In the genomic region with DNA sequence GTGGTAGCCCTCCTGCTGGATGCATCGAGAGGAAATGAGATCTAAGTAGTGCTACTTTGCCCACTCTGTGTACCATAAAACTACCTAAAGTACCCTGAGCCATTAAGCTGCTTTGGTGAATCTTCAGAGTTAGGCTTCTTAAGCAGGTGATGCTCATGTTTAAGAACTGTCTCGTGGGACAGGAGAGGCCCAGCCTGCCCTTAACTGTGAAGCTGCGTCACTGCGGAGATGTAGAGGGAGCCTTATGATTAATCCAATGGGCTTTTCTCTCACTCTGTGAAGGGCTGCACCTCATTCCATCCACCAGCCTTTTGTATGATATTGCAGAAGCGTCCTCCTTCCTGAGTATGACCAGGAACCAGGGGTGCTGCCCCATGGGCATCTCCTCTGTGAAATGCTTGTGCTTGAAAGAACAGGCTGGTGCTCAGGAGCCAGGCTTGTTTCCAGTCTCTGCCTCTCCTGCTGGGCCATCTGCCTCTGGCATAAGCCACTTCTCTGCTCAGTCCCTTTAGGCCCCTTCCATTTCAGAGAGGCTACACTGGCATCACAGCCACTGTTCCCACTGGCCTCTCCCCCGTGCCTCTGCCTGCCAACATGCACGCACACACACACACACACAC, we compare ENCODE assay signal across 25 cellular contexts. TPM values are rescaled to one million over a fixed set of nuclear protein-coding genes. Genes with fewer than 3 reads are reported as not detected.
DNase-seq lines count a peak whose midpoint lies in the region; ATAC-seq, FAIRE-seq and TF ChIP-seq lines count a peak whose summit lies in the region.
"Had no signal": no experiment of that assay in that cellular context is flagged by ENCODE, and none has a peak within 500 bp of the region (broad histone marks: within the 10 kb centered on the region; RNA-seq: fewer than 3 reads in every experiment).

No MANE protein-coding gene starts in this region.

- H3K56ac ChIP-seq in IMR-90 (ENCODE audit: extremely low read depth, insufficient read depth, low read length), result no peak overlapping the region

- no peak overlapping the region for H4K8ac ChIP-seq in IMR-90 (ENCODE audit: low read depth in 2 of 2, low read length in 2 of 2)

- H2AK5ac ChIP-seq in IMR-90 (ENCODE audit: low read depth, low read length), result peak overlapping the region; percentile 85; the same call in 1 of the 2 replicates

- H3K36me3 ChIP-seq in BLaER1 treated with 17β-estradiol and CSF1 and Interleukin-3, amounts not matched to agents 10 nM and 100 nM, result no peaks in the 10 kb centered on the region
- no peaks in the 10 kb centered on the region for H3K36me3 ChIP-seq in IMR-90 (ENCODE audit: control insufficient read depth, insufficient read depth, low read length)
- H3K36me3 ChIP-seq in endothelial cell of umbilical vein (ENCODE audit: control insufficient read depth in 2 of 2, extremely low read depth in 1 of 2, insufficient read depth in 2 of 2, low read length in 2 of 2), result no peaks in the 10 kb centered on the region
- H3K36me3 ChIP-seq in prostate gland, result no peaks in the 10 kb centered on the region
- H3K36me3 ChIP-seq: BE2C had no signal

- POLR2A ChIA-PET in IMR-90 (lab: Charles Lee; ENCODE audit: unreplicated experiment), result no interaction called here
- POLR2A ChIA-PET in endothelial cell of umbilical vein (lab: Charles Lee), result no interaction called here

- H3K4me1 ChIP-seq in BLaER1 treated with 17β-estradiol and CSF1 and Interleukin-3, amounts not matched to agents 10 nM and 100 nM, result peaks cover 11 to 36% (median 21%) of the 10 kb centered on the region in 10 experiments; a peak in 19 of 20 replicates
- H3K4me1 ChIP-seq in IMR-90 (ENCODE audit: control insufficient read depth, insufficient read depth, low read length), result no peaks in the 10 kb centered on the region
- H3K4me1 ChIP-seq in endothelial cell of umbilical vein (ENCODE audit: control insufficient read depth, extremely low read depth, insufficient read depth, low read length), result peaks cover 10% of the 10 kb centered on the region
- H3K4me1 ChIP-seq in prostate gland (replicated peaks), result no peaks in the 10 kb centered on the region
- H3K4me1 ChIP-seq: BE2C had no signal

- H3K27me3 ChIP-seq in BLaER1 treated with 17β-estradiol and CSF1 and Interleukin-3, amounts not matched to agents 10 nM and 100 nM, result no peaks in the 10 kb centered on the region
- H3K27me3 ChIP-seq in IMR-90 (ENCODE audit: control insufficient read depth, insufficient read depth, low read length) (peaks cover 13% of the 10 kb centered on the region), endothelial cell of umbilical vein (ENCODE audit: control insufficient read depth in 2 of 2, insufficient read depth in 2 of 2, low read length in 2 of 2) (peaks cover 10 to 19% of the 10 kb centered on the region in 2 experiments), prostate gland (replicated peaks; ENCODE audit: insufficient read depth) (no peaks in the 10 kb centered on the region)

- no peak overlapping the region for H2AK9ac ChIP-seq in IMR-90 (replicated peaks; ENCODE audit: low read depth, low read length, poor library complexity)

- no peak overlapping the region for H3K27ac ChIP-seq in BLaER1 treated with 17β-estradiol and CSF1 and Interleukin-3, amounts not matched to agents 10 nM and 100 nM
- H3K27ac ChIP-seq in IMR-90 (ENCODE audit: insufficient read depth, low read length) (no peak overlapping the region), endothelial cell of umbilical vein (ENCODE audit: insufficient read depth, low read depth, low read length) (no peak overlapping the region), prostate gland (no peak overlapping the region)
- H3K27ac ChIP-seq: A549, RWPE1, SK-N-MC had no signal

- no peak overlapping the region for H2BK5ac ChIP-seq in IMR-90 (ENCODE audit: low read depth, low read length, poor library complexity, severe bottlenecking)

- BruUV-seq in IMR-90 (replicated peaks; lab: Mats Ljungman, UMichigan), result no TSS peak
- no TSS peak for BruUV-seq in endothelial cell of umbilical vein (replicated peaks; lab: Mats Ljungman, UMichigan)

- no peak overlapping the region for H3K9ac ChIP-seq in BLaER1 treated with 17β-estradiol and CSF1 and Interleukin-3, amounts not matched to agents 10 nM and 100 nM
- H3K9ac ChIP-seq in IMR-90 (ENCODE audit: low read depth, low read length), result no peak overlapping the region
- no peak overlapping the region for H3K9ac ChIP-seq in endothelial cell of umbilical vein (replicated peaks; ENCODE audit: extremely low read depth, insufficient read depth, low read length)

- H3K18ac ChIP-seq in IMR-90 (ENCODE audit: low read depth, low read length), result no peak overlapping the region

- no peak for DNase-seq in IMR-90
- peak; percentile 90 for DNase-seq in NCI-H82 (lab: John Stamatoyannopoulos, UW)
- DNase-seq in endothelial cell of umbilical vein (ENCODE audit: low read depth, low spot score), result no peak
- no peak for DNase-seq in HuH-7 (ENCODE audit: low spot score)
- DNase-seq in prostate gland (ENCODE audit: low spot score), result no peak
- DNase-seq: BE2C; CD4-positive, alpha-beta T cell; COR-L47; GF-D8; MM.1S; NCI-H1048; NCI-H1417 treated with DMSO at 0.1 percent for 48 hours; NCI-H2029; NCI-H69; SHP77 treated with DMSO at 0.1 percent for 48 hours; SW 1271 had no signal

- peaks cover 0 to 11% (median 6%) of the 10 kb centered on the region in 11 experiments; a peak in 11 of 22 replicates for H3K9me3 ChIP-seq in BLaER1 treated with 17β-estradiol and CSF1 and Interleukin-3, amounts not matched to agents 10 nM and 100 nM (replicated peaks in 1 of 11)
- H3K9me3 ChIP-seq in IMR-90 (ENCODE audit: control insufficient read depth, insufficient read depth, low read length) (no peaks in the 10 kb centered on the region), endothelial cell of umbilical vein (replicated peaks; ENCODE audit: control insufficient read depth, insufficient read depth, low read length) (no peaks in the 10 kb centered on the region), prostate gland (no peaks in the 10 kb centered on the region)
- H3K9me3 ChIP-seq: A549, BE2C had no signal

- H4K20me1 ChIP-seq in BLaER1 treated with 17β-estradiol and CSF1 and Interleukin-3, amounts not matched to agents 10 nM and 100 nM, result no peaks in the 10 kb centered on the region
- H4K20me1 ChIP-seq in IMR-90 (ENCODE audit: insufficient read depth, low read length) (no peaks in the 10 kb centered on the region), endothelial cell of umbilical vein (replicated peaks; ENCODE audit: control insufficient read depth, extremely low read depth, insufficient read depth, low read length) (no peaks in the 10 kb centered on the region)

- peak overlapping the region; percentile 38 for H3K4ac ChIP-seq in IMR-90 (ENCODE audit: low read depth, low read length)

- peak; percentile 28 for FAIRE-seq in endothelial cell of umbilical vein (lab: Jason Lieb, UNC)
- FAIRE-seq: A549, GM19239, K562 had no signal

- intact Hi-C loops in IMR-90 (cut with micrococcal nuclease) (no loop called here), endothelial cell of umbilical vein (cut with micrococcal nuclease) (no loop called here), prostate gland (cut with DNase I) (no loop called here)

- dilution Hi-C loops in IMR-90 (cut with HindIII; ENCODE audit: low sequenced_read_pairs, unreplicated experiment), result no loop called here
- dilution Hi-C loops in endothelial cell of umbilical vein (cut with MboI; ENCODE audit: extremely low pct_ligation_motif_present, low sequenced_read_pairs), result no loop called here

- H3K23ac ChIP-seq in IMR-90 (ENCODE audit: low read depth, low read length), result no peak overlapping the region

- WGBS in IMR-90 (ENCODE audit: extremely low coverage in 2 of 2, insufficient read length in 1 of 2), 2 experiments, result no CpG with 5 or more reads among the region's 7 CpGs
- WGBS in prostate gland, result 83% methylated on average over 7 of the region's 7 CpGs

- no peak overlapping the region for H2BK20ac ChIP-seq in IMR-90 (ENCODE audit: low read depth, low read length)

- ATAC-seq in IMR-90 (ENCODE audit: low read depth), result no peak
- ATAC-seq in GM21528 (IDR thresholded peaks at IDR 0.05; ENCODE audit: low FRiP score, unreplicated experiment), result no peak
- ATAC-seq: A549, K562 had no signal

- no peak overlapping the region for H2BK15ac ChIP-seq in IMR-90 (ENCODE audit: low read depth, low read length)

- H3K14ac ChIP-seq in IMR-90 (replicated peaks; ENCODE audit: low read depth, low read length), result no peak overlapping the region

- no peaks in the 10 kb centered on the region for H3K79me2 ChIP-seq in endothelial cell of umbilical vein (ENCODE audit: control insufficient read depth, insufficient read depth, low read length)

- peak overlapping the region; percentile 15 for H2AFZ ChIP-seq in IMR-90 (replicated peaks; ENCODE audit: low read length, poor library complexity)
- H2AFZ ChIP-seq in endothelial cell of umbilical vein (ENCODE audit: low read depth, low read length), result no peak overlapping the region

- H4K91ac ChIP-seq in IMR-90 (ENCODE audit: insufficient read depth, low read depth, low read length), result no peak overlapping the region

- TF ChIP-seq RAD21 in IMR-90 (IDR thresholded peaks at IDR 0.05; ENCODE audit: low read length), result no peak

- no peaks in the 10 kb centered on the region for H3K79me1 ChIP-seq in IMR-90 (ENCODE audit: low read depth in 1 of 2, low read length in 2 of 2)

- H2BK120ac ChIP-seq in IMR-90 (ENCODE audit: low read depth, low read length), result peak overlapping the region; percentile 9

- peak overlapping the region in 10 of 11 experiments; percentile 6 to 62 (median 31); a peak in 16 of 22 replicates for H3K4me2 ChIP-seq in BLaER1 treated with 17β-estradiol and CSF1 and Interleukin-3, amounts not matched to agents 10 nM and 100 nM
- H3K4me2 ChIP-seq in IMR-90 (ENCODE audit: low read depth, low read length), result no peak overlapping the region
- no peak overlapping the region for H3K4me2 ChIP-seq in endothelial cell of umbilical vein (ENCODE audit: insufficient read depth, low read length)
- H3K4me2 ChIP-seq: A549 had no signal

- H3K9me1 ChIP-seq in IMR-90 (ENCODE audit: insufficient read depth, low read length) (0 out of 2 replicates have a peak, but pooled peaks cover 6% of the 10 kb centered on the region), endothelial cell of umbilical vein (replicated peaks; ENCODE audit: control insufficient read depth, extremely low read depth, insufficient read depth, low read length) (no peaks in the 10 kb centered on the region)

- TF ChIP-seq POLR2A in IMR-90 (IDR thresholded peaks at IDR 0.05; ENCODE audit: low read depth, low read length) (no peak), endothelial cell of umbilical vein (IDR thresholded peaks at IDR 0.05; ENCODE audit: low read depth, low read length) (no peak), prostate gland (IDR thresholded peaks at IDR 0.05) (no peak)

- CTCF ChIA-PET in IMR-90 (lab: Yijun Ruan, JAX) (interaction anchor here (1.4 to 2.1 kb wide), 2 partner anchors 146 to 149 kb away, joined by 3 to 8 read pairs; no protein-coding TSS in a partner anchor), endothelial cell of umbilical vein (lab: Charles Lee) (interaction anchor here (0.7 to 0.8 kb wide), 2 partner anchors 447 to 1966 kb away, joined by 3 read pairs; no protein-coding TSS in a partner anchor)

- no peak for TF ChIP-seq CTCF in IMR-90 (conservative IDR thresholded peaks at IDR 0.05; ENCODE audit: low read depth, low read length)
- TF ChIP-seq CTCF in endothelial cell of umbilical vein (IDR thresholded peaks at IDR 0.05; ENCODE audit: extremely low read depth in 1 of 2, insufficient read depth in 1 of 2, low read depth in 1 of 2, low read length in 2 of 2), result no peak
- no peak for TF ChIP-seq CTCF in prostate gland (IDR thresholded peaks at IDR 0.05)

- in situ Hi-C loops in IMR-90 (cut with MboI; ENCODE audit: low sequenced_read_pairs), result loop anchor here (5.0 to 25.0 kb wide), 2 partner anchors 146 to 431 kb away; no protein-coding TSS in a partner anchor

- no peak overlapping the region for H4K5ac ChIP-seq in IMR-90 (ENCODE audit: low read depth, low read length)

- H3K4me3 ChIP-seq in BLaER1 treated with 17β-estradiol and CSF1 and Interleukin-3, amounts not matched to agents 10 nM and 100 nM, result no peak overlapping the region
- H3K4me3 ChIP-seq in IMR-90 (ENCODE audit: insufficient read depth, low read depth, low read length) (no peak overlapping the region), endothelial cell of umbilical vein (replicated peaks in 1 of 3; ENCODE audit: insufficient read depth in 1 of 3, low read depth in 1 of 3, low read length in 3 of 3) (no peak overlapping the region), prostate gland (no peak overlapping the region)
- H3K4me3 ChIP-seq: A549, K562, SK-N-MC had no signal

RNA-seq across cellular contexts. Expression of gene CCDC177, which starts 6.8 kb away (rescaled TPM):
- total RNA-seq in IMR-90 (2012; rRNA removed) (not detected in 2 replicates), endothelial cell of umbilical vein (not detected in 2 replicates), prostate gland (under 1 TPM in 1 of 2 donors, not detected in 1; 0.28 TPM)
- polyA plus RNA-seq in IMR-90 (2012; rRNA removed) (not detected in 2 replicates), endothelial cell of umbilical vein (not detected in 2 replicates)
- not detected in 2 replicates for polyA plus RNA-seq in IMR-90 (2012; cell fraction: cytosol; rRNA removed)
- polyA plus RNA-seq in IMR-90 (2012; cell fraction: nucleus; rRNA removed; ENCODE audit: low replicate concordance), result not detected in 2 replicates
- polyA plus RNA-seq in endothelial cell of umbilical vein (2011; cell fraction: cytosol; rRNA removed), result not detected in 2 replicates
- not detected in 2 replicates for polyA plus RNA-seq in endothelial cell of umbilical vein (2011; cell fraction: nucleus; rRNA removed)
- polyA plus RNA-seq in endothelial cell of umbilical vein (2012), result not detected in 2 replicates
- polyA minus RNA-seq in endothelial cell of umbilical vein, result not detected in 2 replicates
- 0.51 TPM for polyA minus RNA-seq in endothelial cell of umbilical vein (2011; cell fraction: cytosol; rRNA and poly(A)+ RNA removed)
- polyA minus RNA-seq in endothelial cell of umbilical vein (2011; cell fraction: nucleus; rRNA and poly(A)+ RNA removed), result not detected in 2 replicates
- total RNA-seq: CD4-positive, alpha-beta T cell; H4; K562; LHCN-M2 had no signal
- polyA plus RNA-seq: A549, K562 had no signal

RNA-seq across cellular contexts. Expression of gene SUSD6, which starts 30.0 kb away (rescaled TPM):
- total RNA-seq in IMR-90 (2012; rRNA removed) (2.3 and 2.5 TPM in 2 replicates), endothelial cell of umbilical vein (19.5 and 29.0 TPM in 2 replicates), prostate gland (10 to 100 TPM; 41.1 to 52.3 TPM)
- polyA plus RNA-seq in IMR-90 (2012; rRNA removed) (10.1 and 10.4 TPM in 2 replicates), endothelial cell of umbilical vein (11.7 and 13.4 TPM in 2 replicates)
- polyA plus RNA-seq in IMR-90 (2012; cell fraction: cytosol; rRNA removed), result 5.9 and 7.7 TPM in 2 replicates
- 21.8 and 29.0 TPM in 2 replicates for polyA plus RNA-seq in IMR-90 (2012; cell fraction: nucleus; rRNA removed; ENCODE audit: low replicate concordance)
- 11.3 and 11.6 TPM in 2 replicates for polyA plus RNA-seq in endothelial cell of umbilical vein (2011; cell fraction: cytosol; rRNA removed)
- polyA plus RNA-seq in endothelial cell of umbilical vein (2011; cell fraction: nucleus; rRNA removed), result 51.7 and 52.3 TPM in 2 replicates
- 11.8 and 15.6 TPM in 2 replicates for polyA plus RNA-seq in endothelial cell of umbilical vein (2012)
- 26.7 and 32.1 TPM in 2 replicates for polyA minus RNA-seq in endothelial cell of umbilical vein
- polyA minus RNA-seq in endothelial cell of umbilical vein (2011; cell fraction: cytosol; rRNA and poly(A)+ RNA removed), result 4.3 TPM
- polyA minus RNA-seq in endothelial cell of umbilical vein (2011; cell fraction: nucleus; rRNA and poly(A)+ RNA removed), result 26.3 and 27.4 TPM in 2 replicates

Comparison
In these comparisons a context has a peak if more than half of its experiments do, and no peak if none do; other contexts are left out.
1. H3K4me2 ChIP-seq: peak in BLaER1 treated with 17β-estradiol and CSF1 and Interleukin-3, amounts not matched to agents 10 nM and 100 nM (10 of 11); none in IMR-90 (single experiment) and endothelial cell of umbilical vein (single experiment).